8 cellular contexts compared by ENCODE assay signal in the genomic region with DNA sequence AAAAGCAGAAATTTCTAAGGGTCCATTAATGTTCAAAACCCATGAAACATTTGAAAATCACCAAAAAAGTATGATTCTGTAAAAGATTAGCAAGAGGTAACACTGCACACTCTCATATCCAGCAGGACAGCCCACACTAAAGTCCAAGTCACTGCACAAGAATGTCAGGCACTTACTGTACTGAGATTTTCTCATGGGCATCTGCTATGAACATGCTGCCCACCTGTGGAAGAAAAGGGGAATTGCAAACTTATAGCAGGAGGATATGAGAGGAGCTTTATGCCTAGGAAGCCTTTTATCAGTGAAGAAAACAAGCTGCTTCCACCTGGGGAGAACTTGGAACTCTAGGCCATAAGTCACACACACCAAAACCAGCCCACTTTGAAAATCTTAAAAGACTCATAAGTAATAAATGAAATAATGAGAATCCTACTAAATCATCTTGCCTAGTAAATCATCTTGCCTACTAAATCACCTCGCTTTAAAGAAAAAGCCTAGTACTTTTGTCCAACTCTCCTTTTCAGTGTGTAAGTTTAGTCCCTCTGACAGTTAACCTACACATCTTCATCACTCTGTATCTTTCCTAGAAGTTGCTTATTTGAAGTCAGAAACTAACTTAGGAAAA. TPM values are rescaled to one million over a fixed set of nuclear protein-coding genes. Genes with fewer than 3 reads are reported as not detected.
DNase-seq lines count a peak whose midpoint lies in the region; ATAC-seq and TF ChIP-seq lines count a peak whose summit lies in the region.

No MANE protein-coding gene starts in this region.

- peak; percentile 90 for TF ChIP-seq CTCF in activated CD8-positive, alpha-beta T cell treated with anti-CD3 and anti-CD28 coated beads for 36 hours (IDR thresholded peaks at IDR 0.05)
- TF ChIP-seq CTCF in fibroblast of pulmonary artery (IDR thresholded peaks at IDR 0.05; ENCODE audit: low read length, missing control alignments) (no peak), neural cell (IDR thresholded peaks at IDR 0.05; ENCODE audit: poor library complexity, severe bottlenecking) (peak; percentile 94)

- TF ChIP-seq RAD21 in neural cell (conservative IDR thresholded peaks at IDR 0.05) = peak; percentile 97

- no peak overlapping the region for H3K27ac ChIP-seq in neural cell (ENCODE audit: low read length)

- no peaks in the 10 kb centered on the region for H3F3A ChIP-seq in neural cell (ENCODE audit: insufficient read depth, low read length, poor library complexity, severe bottlenecking)

- intact Hi-C loops in activated CD8-positive, alpha-beta T cell treated with anti-CD3 and anti-CD28 coated beads for 36 hours (cut with micrococcal nuclease) = loop anchor here (1.0 to 2.0 kb wide), 2 partner anchors 121 to 169 kb away; no protein-coding TSS in a partner anchor

- H3K9me3 ChIP-seq in neural cell (ENCODE audit: low read length) = no peaks in the 10 kb centered on the region

- H3K4me3 Mint-ChIP-seq in activated CD8-positive, alpha-beta T cell treated with anti-CD3 and anti-CD28 coated beads for 36 hours = no peak overlapping the region

- ATAC-seq in HG03342 (IDR thresholded peaks at IDR 0.05; ENCODE audit: unreplicated experiment) = peak; percentile 58
- peak; percentile 91 for ATAC-seq in activated CD8-positive, alpha-beta T cell treated with anti-CD3 and anti-CD28 coated beads for 36 hours
- ATAC-seq in HG03135 (IDR thresholded peaks at IDR 0.05; ENCODE audit: unreplicated experiment) = no peak

- no peak overlapping the region for H3K4me3 ChIP-seq in fibroblast of pulmonary artery (replicated peaks; ENCODE audit: low read depth, low read length)
- no peak overlapping the region for H3K4me3 ChIP-seq in neural cell (ENCODE audit: low read length)

- CTCF ChIA-PET in activated CD8-positive, alpha-beta T cell treated with anti-CD3 and anti-CD28 coated beads for 36 hours (lab: Charles Lee) = interaction anchor here (0.6 to 13.4 kb wide), 53 partner anchors 8 to 407 kb away, joined by 3 to 200 read pairs (median 4); partner anchors contain the start of genes ARMH3, KCNIP2, NPM3 and OGA

- no peak overlapping the region for H3K9ac ChIP-seq in neural cell (ENCODE audit: low read length)

- no peaks in the 10 kb centered on the region for H3K27me3 Mint-ChIP-seq in activated CD8-positive, alpha-beta T cell treated with anti-CD3 and anti-CD28 coated beads for 36 hours

- H3K4me2 ChIP-seq in neural cell (ENCODE audit: low read length) = no peak overlapping the region

- no peak overlapping the region for H2AFZ ChIP-seq in neural cell (ENCODE audit: low read depth, low read length)

- no peak for TF ChIP-seq EP300 in neural cell (conservative IDR thresholded peaks at IDR 0.05; ENCODE audit: poor library complexity, severe bottlenecking)

- H3K27ac Mint-ChIP-seq in activated CD8-positive, alpha-beta T cell treated with anti-CD3 and anti-CD28 coated beads for 36 hours = no peak overlapping the region

- H3K36me3 ChIP-seq in neural cell (ENCODE audit: insufficient read depth, low read length) = no peaks in the 10 kb centered on the region

- H3K79me2 ChIP-seq in neural cell (replicated peaks; ENCODE audit: insufficient read depth, low read length) = no peaks in the 10 kb centered on the region

- H3K9me3 Mint-ChIP-seq in activated CD8-positive, alpha-beta T cell treated with anti-CD3 and anti-CD28 coated beads for 36 hours = no peaks in the 10 kb centered on the region

- peaks cover 15% of the 10 kb centered on the region for H3K36me3 Mint-ChIP-seq in activated CD8-positive, alpha-beta T cell treated with anti-CD3 and anti-CD28 coated beads for 36 hours (ENCODE audit: low read depth)

- H3K27me3 ChIP-seq in neural cell (ENCODE audit: insufficient read depth, low read depth, low read length) = no peaks in the 10 kb centered on the region

- no peaks in the 10 kb centered on the region for H3K9me2 ChIP-seq in neural cell (ENCODE audit: insufficient read depth, low read length)

- H4K20me1 ChIP-seq in neural cell (ENCODE audit: insufficient read depth) = no peaks in the 10 kb centered on the region

- H3K4me1 Mint-ChIP-seq in activated CD8-positive, alpha-beta T cell treated with anti-CD3 and anti-CD28 coated beads for 36 hours (ENCODE audit: low read depth) = no peaks in the 10 kb centered on the region

- DNase-seq in activated CD4-positive, CD25-positive, alpha-beta regulatory T cell treated with anti-CD3 and anti-CD28 coated beads, Interleukin-2, amount 50 U/mL, for 16 hours (ENCODE audit: low read depth, low spot score) = peak; percentile 21
- DNase-seq in activated CD4-positive, CD25-positive, alpha-beta regulatory T cell treated with anti-CD3 and anti-CD28 coated beads, Interleukin-2, amount 50 U/mL, for 72 hours = no peak
- DNase-seq in NCI-H524 treated with DMSO at 0.1 percent for 48 hours (lab: John Stamatoyannopoulos, UW) (peak; percentile 18), fibroblast of pulmonary artery (ENCODE audit: low read depth) (peak; percentile 94)
- peak; percentile 44 for DNase-seq in activated CD8-positive, alpha-beta T cell treated with anti-CD3 and anti-CD28 coated beads for 36 hours

- POLR2A ChIA-PET in activated CD8-positive, alpha-beta T cell treated with anti-CD3 and anti-CD28 coated beads for 36 hours (lab: Charles Lee) = interaction anchor here (0.8 to 1.7 kb wide), 3 partner anchors 8 to 191 kb away, joined by 3 to 6 read pairs (median 4); partner anchors contain the start of gene OGA

TF ChIP-seq in neural cell, 6 proteins besides CTCF, POLR2A, EP300 and RAD21:
- TF ChIP-seq POLR2AphosphoS5 (IDR thresholded peaks at IDR 0.05) (no peak), REST (IDR thresholded peaks at IDR 0.05; ENCODE audit: borderline replicate concordance) (no peak), TAF1 (IDR thresholded peaks at IDR 0.05; ENCODE audit: low read depth) (no peak), EZH2 (IDR thresholded peaks at IDR 0.05; ENCODE audit: borderline replicate concordance, insufficient read depth, low read length, poor library complexity, severe bottlenecking) (no peak), SMC3 (conservative IDR thresholded peaks at IDR 0.05; ENCODE audit: poor library complexity) (peak; percentile 97), MXI1 (conservative IDR thresholded peaks at IDR 0.05; ENCODE audit: poor library complexity, severe bottlenecking) (peak; percentile 35)

RNA-seq across cellular contexts. Expression of gene ARMH3, which starts 46.1 kb away (rescaled TPM):
- 10 to 100 TPM; 16.2 to 18.4 TPM for total RNA-seq in activated CD8-positive, alpha-beta T cell treated with anti-CD3 and anti-CD28 coated beads for 36 hours
- polyA plus RNA-seq in neural cell = 11.7 and 13.4 TPM in 2 replicates
- polyA minus RNA-seq in neural cell = 26.8 and 27.7 TPM in 2 replicates

RNA-seq across cellular contexts. Expression of gene HPS6, which starts 55.2 kb away (rescaled TPM):
- 10 to 100 TPM; 18.0 to 18.1 TPM for total RNA-seq in activated CD8-positive, alpha-beta T cell treated with anti-CD3 and anti-CD28 coated beads for 36 hours
- 9.0 and 9.6 TPM in 2 replicates for polyA plus RNA-seq in neural cell
- 28.4 and 36.8 TPM in 2 replicates for polyA minus RNA-seq in neural cell
